ENCODE assay signal across 37 cellular contexts in genomic region chr18:38565513-38565912, GRCh38.
A peak's percentile ranks its signal among the peaks of the same experiment; 100 is the strongest.
DNase-seq lines count a peak whose midpoint lies in the region; ATAC-seq, FAIRE-seq and TF ChIP-seq lines count a peak whose summit lies in the region.
"Had no signal": no experiment of that assay in that cellular context is flagged by ENCODE, and none has a peak within 500 bp of the region (broad histone marks: within the 10 kb centered on the region; RNA-seq: fewer than 3 reads in every experiment).

No MANE protein-coding gene starts in this region.

- no peak for FAIRE-seq in K562 (lab: Jason Lieb, UNC)
- FAIRE-seq: A204.1, A549, D721Med had no signal

- no peaks in the 10 kb centered on the region for H4K20me1 ChIP-seq in K562 (replicated peaks; ENCODE audit: control insufficient read depth, insufficient read depth, low read length)
- H4K20me1 ChIP-seq: BLaER1; BLaER1 treated with 17β-estradiol and CSF1 and Interleukin-3, amounts not matched to agents 10 nM and 100 nM had no signal

- ATAC-seq in WTC11 = no peak
- ATAC-seq in K562 = no peak
- no peak for ATAC-seq in HG02938 (IDR thresholded peaks at IDR 0.05; ENCODE audit: unreplicated experiment)
- ATAC-seq: A549; CD8-positive, alpha-beta T cell had no signal

- H3K27me3 ChIP-seq in K562 (ENCODE audit: control insufficient read depth in 2 of 2, insufficient read depth in 2 of 2, low read length in 2 of 2) = no peaks in the 10 kb centered on the region
- no peaks in the 10 kb centered on the region for H3K27me3 ChIP-seq in MG63
- H3K27me3 ChIP-seq: BE2C; BLaER1; BLaER1 treated with 17β-estradiol and CSF1 and Interleukin-3, amounts not matched to agents 10 nM and 100 nM had no signal

- CTCF ChIA-PET in HEK293 (lab: Yijun Ruan, JAX) (no interaction called here), WTC11 (lab: Charles Lee) (no interaction called here), K562 (lab: Yijun Ruan, JAX; ENCODE audit: low intra/inter-chr PET ratio) (no interaction called here)

- POLR2A ChIA-PET in HEK293 (lab: Yijun Ruan, JAX) (no interaction called here), WTC11 (lab: Charles Lee) (no interaction called here), K562 (lab: Yijun Ruan, JAX) (no interaction called here)

- no peak overlapping the region for H3K4me3 Mint-ChIP-seq in WTC11
- H3K4me3 Mint-ChIP-seq: B cell; CD14-positive monocyte; CD4-positive, alpha-beta memory T cell; CD4-positive, alpha-beta T cell; CD8-positive, alpha-beta memory T cell; CD8-positive, alpha-beta T cell had no signal

- TF ChIP-seq EP300 in K562 (IDR thresholded peaks at IDR 0.05; ENCODE audit: low read length) = no peak

- peaks cover 26% of the 10 kb centered on the region for H3K9me3 Mint-ChIP-seq in WTC11

- H3K9me3 ChIP-seq in HEK293 (ENCODE audit: control insufficient read depth, insufficient read depth, low read depth, low read length) (no peaks in the 10 kb centered on the region), K562 (replicated peaks; ENCODE audit: control insufficient read depth, insufficient read depth, low read depth, low read length) (no peaks in the 10 kb centered on the region), MG63 (no peaks in the 10 kb centered on the region)
- H3K9me3 ChIP-seq: A549, BE2C, Caco-2 had no signal

- TF ChIP-seq POLR2A in K562 (conservative IDR thresholded peaks at IDR 0.05) = no peak

- no peak overlapping the region for H2AFZ ChIP-seq in K562 (ENCODE audit: low read depth, low read length)

- H3K27ac ChIP-seq in HEK293 (ENCODE audit: extremely low read depth, low read depth, low read length) (no peak overlapping the region), K562 (ENCODE audit: extremely low read depth, low read depth, low read length) (no peak overlapping the region)
- H3K27ac ChIP-seq: 22Rv1, A549, C4-2B had no signal

- no peak overlapping the region for H3K27ac Mint-ChIP-seq in WTC11
- H3K27ac Mint-ChIP-seq: B cell; CD14-positive monocyte; CD4-positive, alpha-beta memory T cell; CD4-positive, alpha-beta T cell; CD4-positive, CD25-positive, alpha-beta regulatory T cell; CD8-positive, alpha-beta memory T cell; CD8-positive, alpha-beta T cell had no signal

- H3K4me1 ChIP-seq in HEK293 (ENCODE audit: control insufficient read depth, insufficient read depth, low read length) = no peaks in the 10 kb centered on the region
- no peaks in the 10 kb centered on the region for H3K4me1 ChIP-seq in K562 (replicated peaks in 1 of 2; ENCODE audit: control insufficient read depth in 2 of 2, insufficient read depth in 2 of 2, low read length in 2 of 2)
- H3K4me1 ChIP-seq: A549, BE2C, Caco-2 had no signal

- in situ Hi-C loops in K562 (cut with MboI) = no loop called here

- no TSS peak for BruUV-seq in K562 (replicated peaks; lab: Mats Ljungman, UMichigan)

- no peak overlapping the region for H3K4me2 ChIP-seq in K562 (ENCODE audit: insufficient read depth, low read length)
- H3K4me2 ChIP-seq: A549; BLaER1 treated with 17β-estradiol and CSF1 and Interleukin-3, amounts not matched to agents 10 nM and 100 nM had no signal

- TF ChIP-seq CTCF in HEK293 (tag by site-specific recombination; IDR thresholded peaks at IDR 0.05) (no peak), WTC11 (IDR thresholded peaks at IDR 0.05) (no peak), K562 (IDR thresholded peaks at IDR 0.05 in 2 of 3, conservative IDR thresholded peaks at IDR 0.05 in 1 of 3; ENCODE audit: insufficient read depth in 2 of 3, low read depth in 1 of 3, low read length in 3 of 3) (no peak)

- no peaks in the 10 kb centered on the region for H3K9me1 ChIP-seq in K562 (ENCODE audit: control insufficient read depth, insufficient read depth, low read length)

- no CpG with 5 or more reads among the region's 1 CpG for WGBS in K562 (ENCODE audit: insufficient coverage, low coverage, missing lambda C conversion rate)

- H3K9ac ChIP-seq in K562 (ENCODE audit: insufficient read depth in 1 of 2, low read depth in 2 of 2, low read length in 2 of 2) = no peak overlapping the region
- H3K9ac ChIP-seq: BLaER1; BLaER1 treated with 17β-estradiol and CSF1 and Interleukin-3, amounts not matched to agents 10 nM and 100 nM had no signal

- H3K79me2 ChIP-seq in K562 (ENCODE audit: control insufficient read depth, insufficient read depth, low read length) = no peaks in the 10 kb centered on the region

- intact Hi-C loops in K562 (cut with micrococcal nuclease) = no loop called here

- DNase-seq in WTC11 (ENCODE audit: low spot score) (no peak), K562 (ENCODE audit: extremely low read depth in 1 of 4, low spot score in 3 of 4) (no peak), left kidney (ENCODE audit: low read depth, low spot score) (peak; percentile 20), HuH-7 (ENCODE audit: low spot score) (no peak), MG63 (no peak), dermis blood vessel endothelial cell (no peak)
- DNase-seq: 8988T; ACHN; AML-193; BE2C; C1 segment of cervical spinal cord; Caco-2; Calu3; CD4-positive, alpha-beta memory T cell; CD4-positive, alpha-beta T cell; CD4-positive, CD25-positive, alpha-beta regulatory T cell; CD8-positive, alpha-beta memory T cell; CD8-positive, alpha-beta T cell; COR-L47; DMS 273 treated with DMSO at 0.1 percent for 48 hours; DMS153; DMS53; DMS79; DMS79 treated with DMSO at 0.1 percent for 48 hours; DND-41; EL had no signal

- H3K36me3 Mint-ChIP-seq in WTC11 = peaks cover 6% of the 10 kb centered on the region
- H3K36me3 Mint-ChIP-seq: CD14-positive monocyte; CD4-positive, alpha-beta memory T cell; CD4-positive, CD25-positive, alpha-beta regulatory T cell; CD8-positive, alpha-beta T cell had no signal

- TF ChIP-seq RAD21 in K562 (CRISPR knock-in tag; conservative IDR thresholded peaks at IDR 0.05 in 1 of 2, IDR thresholded peaks at IDR 0.05 in 1 of 2) = no peak

- H3K4me3 ChIP-seq in HEK293 (ENCODE audit: low read depth, low read length) = no peak overlapping the region
- H3K4me3 ChIP-seq in K562 = no peak overlapping the region
- H3K4me3 ChIP-seq in MG63 = no peak overlapping the region
- H3K4me3 ChIP-seq: A549; BLaER1; BLaER1 treated with 17β-estradiol and CSF1 and Interleukin-3, amounts not matched to agents 10 nM and 100 nM had no signal

- no peaks in the 10 kb centered on the region for H3K4me1 Mint-ChIP-seq in WTC11
- H3K4me1 Mint-ChIP-seq: B cell; CD14-positive monocyte; CD4-positive, alpha-beta memory T cell; CD4-positive, CD25-positive, alpha-beta regulatory T cell; CD8-positive, alpha-beta memory T cell had no signal

- no peaks in the 10 kb centered on the region; the same call in 1 of the 2 replicates for H3K27me3 Mint-ChIP-seq in WTC11 (ENCODE audit: low read depth)
- H3K27me3 Mint-ChIP-seq: B cell; CD4-positive, alpha-beta memory T cell; CD4-positive, alpha-beta T cell; CD4-positive, CD25-positive, alpha-beta regulatory T cell; CD8-positive, alpha-beta memory T cell had no signal

- H3K36me3 ChIP-seq in HEK293 (ENCODE audit: control insufficient read depth in 2 of 2, insufficient read depth in 1 of 2, low read length in 2 of 2) (no peaks in the 10 kb centered on the region), K562 (ENCODE audit: control insufficient read depth, insufficient read depth, low read length) (no peaks in the 10 kb centered on the region), MG63 (no peaks in the 10 kb centered on the region)
- H3K36me3 ChIP-seq: BE2C, BLaER1 had no signal

TF ChIP-seq in HEK293, 187 proteins besides CTCF, POLR2A, EP300 and RAD21:
- TF ChIP-seq PRDM1 (tag by site-specific recombination; IDR thresholded peaks at IDR 0.05) (0 out of 2 replicates have a peak, but pooled peaks have one; percentile 33), ZNF112 (tag by site-specific recombination; IDR thresholded peaks at IDR 0.05) (no peak)

TF ChIP-seq in WTC11, 78 proteins besides CTCF, POLR2A, EP300 and RAD21:
- TF ChIP-seq, protein P1, sequence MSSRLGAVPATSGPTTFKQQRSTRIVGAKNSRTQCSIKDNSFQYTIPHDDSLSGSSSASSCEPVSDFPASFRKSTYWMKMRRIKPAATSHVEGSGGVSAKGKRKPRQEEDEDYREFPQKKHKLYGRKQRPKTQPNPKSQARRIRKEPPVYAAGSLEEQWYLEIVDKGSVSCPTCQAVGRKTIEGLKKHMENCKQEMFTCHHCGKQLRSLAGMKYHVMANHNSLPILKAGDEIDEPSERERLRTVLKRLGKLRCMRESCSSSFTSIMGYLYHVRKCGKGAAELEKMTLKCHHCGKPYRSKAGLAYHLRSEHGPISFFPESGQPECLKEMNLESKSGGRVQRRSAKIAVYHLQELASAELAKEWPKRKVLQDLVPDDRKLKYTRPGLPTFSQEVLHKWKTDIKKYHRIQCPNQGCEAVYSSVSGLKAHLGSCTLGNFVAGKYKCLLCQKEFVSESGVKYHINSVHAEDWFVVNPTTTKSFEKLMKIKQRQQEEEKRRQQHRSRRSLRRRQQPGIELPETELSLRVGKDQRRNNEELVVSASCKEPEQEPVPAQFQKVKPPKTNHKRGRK (CRISPR knock-in tag; IDR thresholded peaks at IDR 0.05; ENCODE audit: borderline replicate concordance) = 0 out of 2 replicates have a peak, but pooled peaks have one; percentile 78
- TF ChIP-seq SMAD3 (CRISPR knock-in tag; IDR thresholded peaks at IDR 0.05; ENCODE audit: borderline replicate concordance) = no peak
- TF ChIP-seq NR3C1 (CRISPR knock-in tag; conservative IDR thresholded peaks at IDR 0.05; ENCODE audit: low read depth) = no peak

TF ChIP-seq in K562, 482 proteins besides CTCF, POLR2A, EP300 and RAD21:
- TF ChIP-seq, protein P1 (tag; IDR thresholded peaks at IDR 0.05) = peak; percentile 57
- TF ChIP-seq ZBTB1 (CRISPR knock-in tag; IDR thresholded peaks at IDR 0.05; ENCODE audit: borderline replicate concordance, low read depth) = no peak
